17 cellular contexts compared by ENCODE assay signal in the genomic region with DNA sequence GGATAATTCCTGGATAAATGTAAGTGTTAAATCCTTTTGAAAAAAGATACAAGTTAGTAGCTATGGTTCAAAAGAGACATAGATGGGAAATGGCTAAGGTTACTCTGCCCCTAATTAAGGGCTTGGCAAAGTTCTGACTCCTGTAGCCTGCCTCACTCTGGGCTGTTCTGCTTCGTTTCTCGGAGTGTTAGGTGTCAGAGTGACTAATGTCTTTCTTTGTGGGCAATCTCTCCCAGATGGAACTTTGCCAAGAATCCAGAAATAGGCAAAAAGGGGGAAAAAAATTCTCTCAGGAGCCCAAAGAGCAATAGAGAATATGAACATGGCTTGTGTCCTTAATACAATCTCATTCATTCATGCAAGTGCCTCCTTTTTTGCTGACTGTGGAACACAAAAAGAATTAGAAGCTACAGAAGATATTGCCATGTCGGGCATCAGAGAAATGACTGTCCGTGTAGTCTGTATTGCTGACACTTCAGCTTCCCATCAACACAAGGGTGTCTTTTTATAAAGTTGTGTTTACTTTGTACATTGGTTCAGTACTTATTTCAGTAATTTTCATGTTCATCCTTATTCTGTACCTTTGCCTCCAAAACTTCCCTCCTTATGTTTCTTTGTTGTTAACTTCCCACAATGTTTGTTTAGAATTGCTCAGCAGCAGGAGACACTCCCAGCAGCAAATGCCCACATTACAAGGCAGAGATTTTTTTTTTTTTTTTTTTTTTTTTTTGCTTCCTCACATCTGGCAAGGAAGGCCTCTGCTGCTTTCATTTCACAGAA.
DNase-seq lines count a peak whose midpoint lies in the region; ATAC-seq and TF ChIP-seq lines count a peak whose summit lies in the region.
"Had no signal": no experiment of that assay in that cellular context is flagged by ENCODE, and none has a peak within 500 bp of the region (broad histone marks: within the 10 kb centered on the region; RNA-seq: fewer than 3 reads in every experiment).

No MANE protein-coding gene starts in this region.

- H3K4me3 ChIP-seq in adrenal gland = no peak overlapping the region
- H3K4me3 ChIP-seq: body of pancreas, hepatocyte had no signal

- WGBS in adrenal gland, 4 donors = 30 to 42% (median 34%) methylated on average over 4 of the region's 4 CpGs

- POLR2A ChIA-PET in HEK293T (lab: Yijun Ruan, JAX) = no interaction called here

- H3K4me1 ChIP-seq in foreskin keratinocyte (no peaks in the 10 kb centered on the region), adrenal gland (replicated peaks in 1 of 2) (no peaks in the 10 kb centered on the region)
- H3K4me1 ChIP-seq: body of pancreas had no signal

- H3K36me3 ChIP-seq in adrenal gland (replicated peaks in 1 of 2) = no peaks in the 10 kb centered on the region

- no peak overlapping the region for H3K4me3 Mint-ChIP-seq in glutamatergic neuron (ENCODE audit: unreplicated experiment)
- H3K4me3 Mint-ChIP-seq: activated CD4-positive, alpha-beta T cell treated with anti-CD3 and anti-CD28 coated beads, Interleukin-2, amount 10 ng/mL, durations not matched to agents 7 days and 5 days; activated T-helper 1 cell treated with anti-CD3 and anti-CD28 coated beads, Interleukin-12 subunit alpha, Interleukin-12 subunit beta, Interleukin-2, Interleukin-4 antibody, amounts not matched to agents 30 ng/mL and 10 ng/mL and 1 ng/mL, durations not matched to agents 14 hours and 24 hours and 36 hours; IgD-negative memory B cell; memory B cell; stimulated activated naive CD8-positive, alpha-beta T cell treated with anti-CD3 and anti-CD28 coated beads, Interleukin-15, Interleukin-2, amounts not matched to agents 100 ng/mL and 50 ng/mL, for 24 hours had no signal

- ATAC-seq in foreskin keratinocyte = peak; percentile 76
- ATAC-seq: body of pancreas had no signal

- no peaks in the 10 kb centered on the region for H3K27me3 Mint-ChIP-seq in glutamatergic neuron (ENCODE audit: unreplicated experiment)

- no peaks in the 10 kb centered on the region for H3K9me3 Mint-ChIP-seq in glutamatergic neuron (ENCODE audit: unreplicated experiment)
- H3K9me3 Mint-ChIP-seq: activated CD4-positive, alpha-beta T cell treated with anti-CD3 and anti-CD28 coated beads, Interleukin-2, amount 10 ng/mL, durations not matched to agents 7 days and 5 days; activated T-helper 1 cell treated with anti-CD3 and anti-CD28 coated beads, Interleukin-12 subunit alpha, Interleukin-12 subunit beta, Interleukin-2, Interleukin-4 antibody, amounts not matched to agents 30 ng/mL and 10 ng/mL and 1 ng/mL, durations not matched to agents 14 hours and 24 hours and 36 hours; memory B cell; stimulated activated naive CD8-positive, alpha-beta T cell treated with anti-CD3 and anti-CD28 coated beads, Interleukin-15, Interleukin-2, amounts not matched to agents 100 ng/mL and 50 ng/mL, for 24 hours had no signal

- no peak for TF ChIP-seq CTCF in foreskin keratinocyte (conservative IDR thresholded peaks at IDR 0.05)
- no peak for TF ChIP-seq CTCF in glutamatergic neuron (IDR thresholded peaks at IDR 0.05; ENCODE audit: partially characterized antibody, unreplicated experiment)
- no peak for TF ChIP-seq CTCF in adrenal gland (IDR thresholded peaks at IDR 0.05)

- no peaks in the 10 kb centered on the region for H3K4me1 Mint-ChIP-seq in glutamatergic neuron (ENCODE audit: low read depth, unreplicated experiment)
- H3K4me1 Mint-ChIP-seq: activated CD4-positive, alpha-beta T cell treated with anti-CD3 and anti-CD28 coated beads, Interleukin-2, amount 10 ng/mL, durations not matched to agents 7 days and 5 days; IgD-negative memory B cell; memory B cell had no signal

- CTCF ChIA-PET in HEK293T (lab: Yijun Ruan, JAX) = no interaction called here

- H3K27me3 ChIP-seq in foreskin keratinocyte (no peaks in the 10 kb centered on the region), adrenal gland (no peaks in the 10 kb centered on the region)
- H3K27me3 ChIP-seq: body of pancreas, hepatocyte had no signal

- no peaks in the 10 kb centered on the region for H3K36me3 Mint-ChIP-seq in glutamatergic neuron (ENCODE audit: unreplicated experiment)
- H3K36me3 Mint-ChIP-seq: IgD-negative memory B cell, memory B cell had no signal

- no peaks in the 10 kb centered on the region for H3K9me3 ChIP-seq in adrenal gland (replicated peaks in 1 of 3)
- H3K9me3 ChIP-seq: body of pancreas had no signal

- no peak for TF ChIP-seq POLR2A in adrenal gland (IDR thresholded peaks at IDR 0.05)

- intact Hi-C loops in adrenal gland (cut with DNase I) = no loop called here

- DNase-seq in COLO668 (lab: John Stamatoyannopoulos, UW; ENCODE audit: unreplicated experiment) = peak; percentile 9
- DNase-seq in HEK293T (ENCODE audit: extremely low spot score) = peak; percentile 33
- DNase-seq in NCI-H69 (lab: John Stamatoyannopoulos, UW) = peak; percentile 91
- peak in 1 of 2 donors; percentile 21 for DNase-seq in foreskin keratinocyte
- DNase-seq in glutamatergic neuron = no peak
- no peak for DNase-seq in NCI-H1930 (lab: John Stamatoyannopoulos, UW)
- DNase-seq in AML-193 (lab: John Stamatoyannopoulos, UW) = no peak
- DNase-seq in adrenal gland = no peak
- DNase-seq: activated CD4-positive, alpha-beta T cell treated with anti-CD3 and anti-CD28 coated beads, Interleukin-2, amount 10 ng/mL, durations not matched to agents 7 days and 5 days; body of pancreas; stimulated activated CD4-positive, alpha-beta T cell treated with anti-CD3 and anti-CD28 coated beads, Interleukin-4, amount 100 ng/mL, for 4 hours had no signal

- H3K27ac Mint-ChIP-seq in glutamatergic neuron (ENCODE audit: unreplicated experiment) = no peak overlapping the region
- H3K27ac Mint-ChIP-seq: activated CD4-positive, alpha-beta T cell treated with anti-CD3 and anti-CD28 coated beads, Interleukin-2, amount 10 ng/mL, durations not matched to agents 7 days and 5 days; activated T-helper 1 cell treated with anti-CD3 and anti-CD28 coated beads, Interleukin-12 subunit alpha, Interleukin-12 subunit beta, Interleukin-2, Interleukin-4 antibody, amounts not matched to agents 30 ng/mL and 10 ng/mL and 1 ng/mL, durations not matched to agents 14 hours and 24 hours and 36 hours; IgD-negative memory B cell; memory B cell; stimulated activated naive CD8-positive, alpha-beta T cell treated with anti-CD3 and anti-CD28 coated beads, Interleukin-15, Interleukin-2, amounts not matched to agents 100 ng/mL and 50 ng/mL, for 24 hours had no signal

- H3K27ac ChIP-seq in foreskin keratinocyte (no peak overlapping the region), adrenal gland (no peak overlapping the region)
- H3K27ac ChIP-seq: body of pancreas, C4-2B, hepatocyte had no signal

TF ChIP-seq in HEK293T, 16 proteins besides CTCF, POLR2A, EP300 and RAD21:
- TF ChIP-seq TARDBP (IDR thresholded peaks at IDR 0.05) = no peak
- TF ChIP-seq, protein P1, sequence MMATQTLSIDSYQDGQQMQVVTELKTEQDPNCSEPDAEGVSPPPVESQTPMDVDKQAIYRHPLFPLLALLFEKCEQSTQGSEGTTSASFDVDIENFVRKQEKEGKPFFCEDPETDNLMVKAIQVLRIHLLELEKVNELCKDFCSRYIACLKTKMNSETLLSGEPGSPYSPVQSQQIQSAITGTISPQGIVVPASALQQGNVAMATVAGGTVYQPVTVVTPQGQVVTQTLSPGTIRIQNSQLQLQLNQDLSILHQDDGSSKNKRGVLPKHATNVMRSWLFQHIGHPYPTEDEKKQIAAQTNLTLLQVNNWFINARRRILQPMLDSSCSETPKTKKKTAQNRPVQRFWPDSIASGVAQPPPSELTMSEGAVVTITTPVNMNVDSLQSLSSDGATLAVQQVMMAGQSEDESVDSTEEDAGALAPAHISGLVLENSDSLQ (IDR thresholded peaks at IDR 0.05) = peak; percentile 31; the same call in 1 of the 2 replicates
TF ChIP-seq in HEK293T: peak in this region for 1.

Comparison
In these comparisons a context has a peak if more than half of its experiments do, and no peak if none do; other contexts are left out.
1. DNase-seq: peak in COLO668 (single experiment), HEK293T (single experiment) and NCI-H69 (single experiment); none in glutamatergic neuron (single experiment), NCI-H1930 (0 of 2), AML-193 (0 of 2) and adrenal gland (0 of 7).